In genomic region chr7:100538654-100539435, GRCh38 we compare ENCODE assay signal across 1 cellular context.
TF ChIP-seq lines count a peak whose summit lies in the region.

AGFG2 (plus strand) TSS chr7:100539203; CDS start chr7:100539347, 144 bp downstream.

TF ChIP-seq in GM12878, 131 proteins besides CTCF, POLR2A, EP300 and RAD21 (continued from another document):
- TF ChIP-seq IRF3 (IDR thresholded peaks at IDR 0.05) (peak; percentile 87), MLLT1 (IDR thresholded peaks at IDR 0.05) (no peak), KDM1A (IDR thresholded peaks at IDR 0.05; ENCODE audit: borderline replicate concordance) (no peak), HCFC1 (IDR thresholded peaks at IDR 0.05; ENCODE audit: low read length) (no peak), ZSCAN29 (IDR thresholded peaks at IDR 0.05) (no peak), SUZ12 (IDR thresholded peaks at IDR 0.05; ENCODE audit: unreplicated experiment) (no peak), EED (IDR thresholded peaks at IDR 0.05; ENCODE audit: low read depth) (0 out of 2 replicates have a peak, but pooled peaks have one; percentile 46), NR2C1 (IDR thresholded peaks at IDR 0.05) (no peak), POU2F2 (IDR thresholded peaks at IDR 0.05; ENCODE audit: borderline replicate concordance, low read depth, low read length) (peak; percentile 57; the same call in 2 of the 3 replicates), HSF1 (IDR thresholded peaks at IDR 0.05; ENCODE audit: low read depth, low read length) (no peak), ESRRA (IDR thresholded peaks at IDR 0.05; ENCODE audit: low read length) (no peak), SP1 (IDR thresholded peaks at IDR 0.05; ENCODE audit: low read depth, low read length) (peak; percentile 95), BCL3 (IDR thresholded peaks at IDR 0.05; ENCODE audit: borderline replicate concordance, insufficient read depth, low read depth, low read length, poor library complexity, severe bottlenecking) (no peak), MAX (IDR thresholded peaks at IDR 0.05; ENCODE audit: low read depth, low read length) (peak; percentile 80), E4F1 (IDR thresholded peaks at IDR 0.05; ENCODE audit: borderline replicate concordance, partially characterized antibody) (no peak), CHD1 (IDR thresholded peaks at IDR 0.05; ENCODE audit: low read depth, low read length) (no peak), CHD2 (IDR thresholded peaks at IDR 0.05; ENCODE audit: borderline replicate concordance, low read depth, low read length) (peak; percentile 93), CEBPB (IDR thresholded peaks at IDR 0.05; ENCODE audit: borderline replicate concordance in 1 of 2, low read depth in 2 of 2, low read length in 2 of 2) (no peak), CBX3 (IDR thresholded peaks at IDR 0.05; ENCODE audit: borderline replicate concordance, low read depth) (no peak), GABPA (IDR thresholded peaks at IDR 0.05; ENCODE audit: low read depth) (no peak), JUND (IDR thresholded peaks at IDR 0.05; ENCODE audit: low read depth, low read length) (no peak), RELA (IDR thresholded peaks at IDR 0.05; ENCODE audit: borderline replicate concordance, partially characterized antibody) (peak; percentile 28), BHLHE40 (IDR thresholded peaks at IDR 0.05; ENCODE audit: borderline replicate concordance in 1 of 2, low read depth in 2 of 2, low read length in 1 of 2) (peak; percentile 84 to 95), RFX5 (IDR thresholded peaks at IDR 0.05; ENCODE audit: low read depth, low read length) (peak; percentile 88), PBX3 (IDR thresholded peaks at IDR 0.05; ENCODE audit: insufficient replicate concordance, low read depth, low read length) (peak; percentile 56), TAF1 (IDR thresholded peaks at IDR 0.05; ENCODE audit: borderline replicate concordance, low read depth, low read length) (peak; percentile 60; the same call in 1 of the 2 replicates)
